11 cellular contexts compared by ENCODE assay signal in genomic region chrX:56219702-56220101, GRCh38. TPM values are rescaled to one million over a fixed set of nuclear protein-coding genes. Genes with fewer than 3 reads are reported as not detected.
DNase-seq lines count a peak whose midpoint lies in the region; FAIRE-seq and TF ChIP-seq lines count a peak whose summit lies in the region.
"Had no signal": no experiment of that assay in that cellular context is flagged by ENCODE, and none has a peak within 500 bp of the region (broad histone marks: within the 10 kb centered on the region; RNA-seq: fewer than 3 reads in every experiment).

No MANE protein-coding gene starts in this region.

- H2AFZ ChIP-seq in OCI-LY3 (ENCODE audit: low read depth, low read length): no peak overlapping the region

- H3K79me2 ChIP-seq in OCI-LY3 (ENCODE audit: low read length): no peaks in the 10 kb centered on the region

- H4K20me1 ChIP-seq in OCI-LY3 (ENCODE audit: insufficient read depth, low read length): no peaks in the 10 kb centered on the region

- CTCF ChIA-PET in HEK293T (lab: Yijun Ruan, JAX): no interaction called here

- POLR2A ChIA-PET in HEK293T (lab: Yijun Ruan, JAX): no interaction called here

- no peaks in the 10 kb centered on the region for H3K4me1 ChIP-seq in OCI-LY3 (ENCODE audit: low read length)
- H3K4me1 ChIP-seq in tibial artery: peaks cover 0 to 30% (median 0%) of the 10 kb centered on the region in 4 donors

- H3K9me3 ChIP-seq in OCI-LY3 (ENCODE audit: insufficient read depth, low read length) (no peaks in the 10 kb centered on the region), tibial artery (no peaks in the 10 kb centered on the region)

- H3K36me3 ChIP-seq in OCI-LY3 (replicated peaks; ENCODE audit: low read depth, low read length) (no peaks in the 10 kb centered on the region), tibial artery (no peaks in the 10 kb centered on the region)

- peak; percentile 6 for DNase-seq in NCI-H82 (lab: John Stamatoyannopoulos, UW)
- DNase-seq in NCI-H82 treated with DMSO at 0.1 percent for 48 hours (lab: John Stamatoyannopoulos, UW; ENCODE audit: unreplicated experiment): no peak
- DNase-seq in fibroblast of the aortic adventitia (ENCODE audit: low read depth): peak; percentile 1
- DNase-seq in tibial artery: no peak
- no peak for DNase-seq in stimulated activated naive CD4-positive, alpha-beta T cell (lab: John Stamatoyannopoulos, UW)
- no peak for DNase-seq in HEK293T (ENCODE audit: extremely low spot score)
- DNase-seq in GM19239 (ENCODE audit: insufficient read length, low spot score): no peak
- DNase-seq: NCI-H345, T-helper 17 cell had no signal

- H3K9ac ChIP-seq in OCI-LY3 (ENCODE audit: low read length): no peak overlapping the region

- no peak overlapping the region for H3K27ac ChIP-seq in OCI-LY3 (ENCODE audit: low read length)
- peak overlapping the region; percentile 64 to 70 for H3K27ac ChIP-seq in tibial artery

- no peak overlapping the region for H3K4me3 ChIP-seq in OCI-LY3 (ENCODE audit: low read length)
- no peak overlapping the region for H3K4me3 ChIP-seq in fibroblast of the aortic adventitia (ENCODE audit: low read depth, low read length)
- no peak overlapping the region for H3K4me3 ChIP-seq in tibial artery
- H3K4me3 ChIP-seq: lung had no signal

- TF ChIP-seq CTCF in OCI-LY3 (IDR thresholded peaks at IDR 0.05; ENCODE audit: low read depth, low read length) (peak; percentile 35), fibroblast of the aortic adventitia (IDR thresholded peaks at IDR 0.05; ENCODE audit: insufficient read depth, low read length) (no peak), tibial artery (IDR thresholded peaks at IDR 0.05) (peak; percentile 32 to 48)

- no peaks in the 10 kb centered on the region for H3K27me3 ChIP-seq in OCI-LY3 (ENCODE audit: low read depth, low read length)
- no peaks in the 10 kb centered on the region for H3K27me3 ChIP-seq in tibial artery

- FAIRE-seq in GM19239 (lab: Jason Lieb, UNC): no peak

- H3K4me2 ChIP-seq in OCI-LY3 (ENCODE audit: low read length): no peak overlapping the region

- intact Hi-C loops in tibial artery (cut with DNase I; ENCODE audit: low total_unique reads): loop anchor here (5.0 kb wide), 1 partner anchor 513 kb away; no protein-coding TSS in a partner anchor

TF ChIP-seq in HEK293T, 16 proteins besides CTCF, POLR2A, EP300 and RAD21:
- no peak for TF ChIP-seq CTBP1 (IDR thresholded peaks at IDR 0.05; ENCODE audit: borderline replicate concordance)
- TF ChIP-seq BHLHE40 (IDR thresholded peaks at IDR 0.05; ENCODE audit: borderline replicate concordance): no peak
- no peak for TF ChIP-seq NFRKB (IDR thresholded peaks at IDR 0.05)
- TF ChIP-seq PKNOX1 (IDR thresholded peaks at IDR 0.05): no peak
- TF ChIP-seq ELF4 (IDR thresholded peaks at IDR 0.05): no peak
- no peak for TF ChIP-seq FOXM1 (IDR thresholded peaks at IDR 0.05; ENCODE audit: borderline replicate concordance)
- TF ChIP-seq FOXK2 (IDR thresholded peaks at IDR 0.05): no peak
- no peak for TF ChIP-seq L3MBTL2 (conservative IDR thresholded peaks at IDR 0.05)
- no peak for TF ChIP-seq ZNF384 (IDR thresholded peaks at IDR 0.05)
- TF ChIP-seq TARDBP (IDR thresholded peaks at IDR 0.05): no peak
- no peak for TF ChIP-seq SUZ12 (IDR thresholded peaks at IDR 0.05)
- TF ChIP-seq ARNT (IDR thresholded peaks at IDR 0.05): no peak
- TF ChIP-seq SP1 (IDR thresholded peaks at IDR 0.05): no peak
- no peak for TF ChIP-seq HDGF (IDR thresholded peaks at IDR 0.05; ENCODE audit: borderline replicate concordance)
- no peak for TF ChIP-seq LEF1 (IDR thresholded peaks at IDR 0.05; ENCODE audit: borderline replicate concordance)
- TF ChIP-seq FOXA1 (IDR thresholded peaks at IDR 0.05): no peak

RNA-seq across cellular contexts. Expression of gene KLF8, which starts 12.5 kb away (rescaled TPM):
- 0.90 and 1.8 TPM in 2 replicates for total RNA-seq in fibroblast of the aortic adventitia (ENCODE audit: low replicate concordance)

Comparison
In these comparisons a context has a peak if more than half of its experiments do, and no peak if none do; other contexts are left out.
1. DNase-seq: peak in NCI-H82 (single experiment) and fibroblast of the aortic adventitia (single experiment); none in NCI-H82 treated with DMSO at 0.1 percent for 48 hours (single experiment), tibial artery (0 of 2), stimulated activated naive CD4-positive, alpha-beta T cell (0 of 6), HEK293T (single experiment) and GM19239 (single experiment).